ENCODE assay signal across 12 cellular contexts in the genomic region with DNA sequence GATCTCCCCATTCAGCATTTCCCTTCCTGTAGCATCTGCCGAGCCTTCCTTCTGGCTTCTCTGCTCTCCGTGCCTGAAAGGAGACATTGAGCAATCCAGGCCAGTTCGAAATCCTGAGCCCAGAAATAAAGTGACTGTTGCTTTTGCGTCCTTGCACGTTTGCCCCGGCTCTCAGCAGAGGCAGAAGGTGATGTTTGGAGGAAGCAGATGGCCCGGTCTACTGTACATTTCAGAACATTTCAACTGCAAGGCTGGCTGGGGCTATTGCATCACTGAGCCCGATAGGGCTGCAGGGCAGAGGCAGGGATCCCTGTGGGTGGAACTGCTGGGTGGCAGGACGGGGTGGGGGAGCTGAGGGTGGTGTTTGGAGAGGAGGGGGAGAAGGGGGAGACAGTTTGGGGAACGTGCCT. TPM values are rescaled to one million over a fixed set of nuclear protein-coding genes. Genes with fewer than 3 reads are reported as not detected.
A peak's percentile ranks its signal among the peaks of the same experiment; 100 is the strongest.
DNase-seq lines count a peak whose midpoint lies in the region; ATAC-seq and TF ChIP-seq lines count a peak whose summit lies in the region.
"Had no signal": no experiment of that assay in that cellular context is flagged by ENCODE, and none has a peak within 500 bp of the region (broad histone marks: within the 10 kb centered on the region; RNA-seq: fewer than 3 reads in every experiment).

No MANE protein-coding gene starts in this region.

- peak in 1 of 2 donors; percentile 41 for TF ChIP-seq RAD21 in liver (IDR thresholded peaks at IDR 0.05)

- no peaks in the 10 kb centered on the region for H3K9me3 ChIP-seq in liver (ENCODE audit: control insufficient read depth in 4 of 4, low read length in 3 of 4)
- H3K9me3 ChIP-seq in prostate gland: no peaks in the 10 kb centered on the region

- peak overlapping the region; percentile 20 for H3K4me3 Mint-ChIP-seq in activated T-helper 1 cell treated with anti-CD3 and anti-CD28 coated beads, Interleukin-12 subunit alpha, Interleukin-12 subunit beta, Interleukin-2, Interleukin-4 antibody, amounts not matched to agents 30 ng/mL and 10 ng/mL and 1 ng/mL, durations not matched to agents 14 hours and 24 hours and 36 hours
- H3K4me3 Mint-ChIP-seq: CD4-positive, alpha-beta T cell had no signal

- no peak overlapping the region for H3K4me3 ChIP-seq in liver (ENCODE audit: low read depth in 1 of 3, low read length in 3 of 3)
- H3K4me3 ChIP-seq in prostate gland: no peak overlapping the region

- H3K9ac ChIP-seq in liver (ENCODE audit: low read depth in 1 of 2, low read length in 2 of 2): no peak overlapping the region

- H3K27me3 Mint-ChIP-seq in activated T-helper 1 cell treated with anti-CD3 and anti-CD28 coated beads, Interleukin-12 subunit alpha, Interleukin-12 subunit beta, Interleukin-2, Interleukin-4 antibody, amounts not matched to agents 30 ng/mL and 10 ng/mL and 1 ng/mL, durations not matched to agents 14 hours and 24 hours and 36 hours (ENCODE audit: insufficient read depth): peaks cover 13% of the 10 kb centered on the region
- H3K27me3 Mint-ChIP-seq: CD4-positive, alpha-beta T cell had no signal

- H3K27ac ChIP-seq in liver (ENCODE audit: low read depth in 1 of 2, low read length in 2 of 2) (no peak overlapping the region), prostate gland (no peak overlapping the region)

- peaks cover 5% of the 10 kb centered on the region for H3K36me3 Mint-ChIP-seq in activated T-helper 1 cell treated with anti-CD3 and anti-CD28 coated beads, Interleukin-12 subunit alpha, Interleukin-12 subunit beta, Interleukin-2, Interleukin-4 antibody, amounts not matched to agents 30 ng/mL and 10 ng/mL and 1 ng/mL, durations not matched to agents 14 hours and 24 hours and 36 hours (ENCODE audit: low read depth)

- peaks cover 38% of the 10 kb centered on the region for H3K4me1 Mint-ChIP-seq in activated T-helper 1 cell treated with anti-CD3 and anti-CD28 coated beads, Interleukin-12 subunit alpha, Interleukin-12 subunit beta, Interleukin-2, Interleukin-4 antibody, amounts not matched to agents 30 ng/mL and 10 ng/mL and 1 ng/mL, durations not matched to agents 14 hours and 24 hours and 36 hours (ENCODE audit: low read depth)

- TF ChIP-seq CTCF in liver (IDR thresholded peaks at IDR 0.05; ENCODE audit: low read depth, low read length, missing input control) (no peak), prostate gland (IDR thresholded peaks at IDR 0.05) (no peak)

- WGBS in liver: 23% methylated on average over 10 of the region's 10 CpGs
- WGBS in prostate gland: 48% methylated on average over 10 of the region's 10 CpGs

- no peak overlapping the region for H3K27ac Mint-ChIP-seq in activated T-helper 1 cell treated with anti-CD3 and anti-CD28 coated beads, Interleukin-12 subunit alpha, Interleukin-12 subunit beta, Interleukin-2, Interleukin-4 antibody, amounts not matched to agents 30 ng/mL and 10 ng/mL and 1 ng/mL, durations not matched to agents 14 hours and 24 hours and 36 hours
- H3K27ac Mint-ChIP-seq: CD4-positive, alpha-beta T cell had no signal

- DNase-seq in AG08395 (ENCODE audit: low spot score): peak; percentile 52
- peak; percentile 29 for DNase-seq in HCEC 1CT
- no peak for DNase-seq in activated T-helper 1 cell treated with anti-CD3 and anti-CD28 coated beads, Interleukin-12 subunit alpha, Interleukin-12 subunit beta, Interleukin-2, Interleukin-4 antibody, amounts not matched to agents 30 ng/mL and 10 ng/mL and 1 ng/mL, durations not matched to agents 14 hours and 24 hours and 36 hours (ENCODE audit: low spot score)
- no peak for DNase-seq in HT-29 (ENCODE audit: low spot score)
- no peak for DNase-seq in prostate gland (ENCODE audit: low spot score)
- DNase-seq: CD4-positive, alpha-beta T cell; effector memory CD4-positive, alpha-beta T cell; MM.1S; PC-3 had no signal

- H3K9me3 Mint-ChIP-seq in activated T-helper 1 cell treated with anti-CD3 and anti-CD28 coated beads, Interleukin-12 subunit alpha, Interleukin-12 subunit beta, Interleukin-2, Interleukin-4 antibody, amounts not matched to agents 30 ng/mL and 10 ng/mL and 1 ng/mL, durations not matched to agents 14 hours and 24 hours and 36 hours: no peaks in the 10 kb centered on the region
- H3K9me3 Mint-ChIP-seq: CD4-positive, alpha-beta T cell had no signal

- ATAC-seq in HG03097 (IDR thresholded peaks at IDR 0.05; ENCODE audit: low FRiP score, unreplicated experiment): no peak
- ATAC-seq in HG02623 (IDR thresholded peaks at IDR 0.05; ENCODE audit: unreplicated experiment): no peak
- ATAC-seq: PC-3 had no signal

- intact Hi-C loops in activated T-helper 1 cell treated with anti-CD3 and anti-CD28 coated beads, Interleukin-12 subunit alpha, Interleukin-12 subunit beta, Interleukin-2, Interleukin-4 antibody, amounts not matched to agents 30 ng/mL and 10 ng/mL and 1 ng/mL, durations not matched to agents 14 hours and 24 hours and 36 hours (cut with micrococcal nuclease): no loop called here
- intact Hi-C loops in prostate gland (cut with DNase I): no loop called here

- peaks cover 0 to 15% (median 6%) of the 10 kb centered on the region in 4 donors for H3K4me1 ChIP-seq in liver (ENCODE audit: control insufficient read depth in 4 of 4, insufficient read depth in 4 of 4, low read length in 3 of 4)
- no peaks in the 10 kb centered on the region for H3K4me1 ChIP-seq in prostate gland (replicated peaks)

- H3K36me3 ChIP-seq in liver (ENCODE audit: control insufficient read depth in 4 of 4, insufficient read depth in 3 of 4, low read depth in 1 of 4, low read length in 3 of 4) (no peaks in the 10 kb centered on the region), prostate gland (no peaks in the 10 kb centered on the region)

- no peak for TF ChIP-seq POLR2A in prostate gland (IDR thresholded peaks at IDR 0.05)

- H3K27me3 ChIP-seq in liver (ENCODE audit: control insufficient read depth in 4 of 4, insufficient read depth in 4 of 4, low read length in 3 of 4) (no peaks in the 10 kb centered on the region), prostate gland (replicated peaks; ENCODE audit: insufficient read depth) (peaks cover 8% of the 10 kb centered on the region)

TF ChIP-seq in liver, 16 proteins besides CTCF, POLR2A, EP300 and RAD21:
- TF ChIP-seq, protein P1, sequence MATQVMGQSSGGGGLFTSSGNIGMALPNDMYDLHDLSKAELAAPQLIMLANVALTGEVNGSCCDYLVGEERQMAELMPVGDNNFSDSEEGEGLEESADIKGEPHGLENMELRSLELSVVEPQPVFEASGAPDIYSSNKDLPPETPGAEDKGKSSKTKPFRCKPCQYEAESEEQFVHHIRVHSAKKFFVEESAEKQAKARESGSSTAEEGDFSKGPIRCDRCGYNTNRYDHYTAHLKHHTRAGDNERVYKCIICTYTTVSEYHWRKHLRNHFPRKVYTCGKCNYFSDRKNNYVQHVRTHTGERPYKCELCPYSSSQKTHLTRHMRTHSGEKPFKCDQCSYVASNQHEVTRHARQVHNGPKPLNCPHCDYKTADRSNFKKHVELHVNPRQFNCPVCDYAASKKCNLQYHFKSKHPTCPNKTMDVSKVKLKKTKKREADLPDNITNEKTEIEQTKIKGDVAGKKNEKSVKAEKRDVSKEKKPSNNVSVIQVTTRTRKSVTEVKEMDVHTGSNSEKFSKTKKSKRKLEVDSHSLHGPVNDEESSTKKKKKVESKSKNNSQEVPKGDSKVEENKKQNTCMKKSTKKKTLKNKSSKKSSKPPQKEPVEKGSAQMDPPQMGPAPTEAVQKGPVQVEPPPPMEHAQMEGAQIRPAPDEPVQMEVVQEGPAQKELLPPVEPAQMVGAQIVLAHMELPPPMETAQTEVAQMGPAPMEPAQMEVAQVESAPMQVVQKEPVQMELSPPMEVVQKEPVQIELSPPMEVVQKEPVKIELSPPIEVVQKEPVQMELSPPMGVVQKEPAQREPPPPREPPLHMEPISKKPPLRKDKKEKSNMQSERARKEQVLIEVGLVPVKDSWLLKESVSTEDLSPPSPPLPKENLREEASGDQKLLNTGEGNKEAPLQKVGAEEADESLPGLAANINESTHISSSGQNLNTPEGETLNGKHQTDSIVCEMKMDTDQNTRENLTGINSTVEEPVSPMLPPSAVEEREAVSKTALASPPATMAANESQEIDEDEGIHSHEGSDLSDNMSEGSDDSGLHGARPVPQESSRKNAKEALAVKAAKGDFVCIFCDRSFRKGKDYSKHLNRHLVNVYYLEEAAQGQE (IDR thresholded peaks at IDR 0.05): no peak
- TF ChIP-seq RXRA (IDR thresholded peaks at IDR 0.05): peak in 1 of 2 donors; percentile 10
- peak; percentile 30 for TF ChIP-seq SP1 (IDR thresholded peaks at IDR 0.05)
- TF ChIP-seq, protein P2, sequence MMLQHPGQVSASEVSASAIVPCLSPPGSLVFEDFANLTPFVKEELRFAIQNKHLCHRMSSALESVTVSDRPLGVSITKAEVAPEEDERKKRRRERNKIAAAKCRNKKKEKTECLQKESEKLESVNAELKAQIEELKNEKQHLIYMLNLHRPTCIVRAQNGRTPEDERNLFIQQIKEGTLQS (IDR thresholded peaks at IDR 0.05): peak; percentile 59
- no peak for TF ChIP-seq EGR1 (IDR thresholded peaks at IDR 0.05; ENCODE audit: low read depth in 2 of 2)

RNA-seq across cellular contexts. Expression of a gene that starts 29.5 kb away (rescaled TPM):
- total RNA-seq in activated T-helper 1 cell treated with anti-CD3 and anti-CD28 coated beads, Interleukin-12 subunit alpha, Interleukin-12 subunit beta, Interleukin-2, Interleukin-4 antibody, amounts not matched to agents 30 ng/mL and 10 ng/mL and 1 ng/mL, durations not matched to agents 14 hours and 24 hours and 36 hours: 158 and 166 TPM in 2 replicates
- total RNA-seq in liver (10 to 100 TPM; 17.1 to 25.8 TPM), prostate gland (10 to 100 TPM in 1 of 2 donors, 1 to 10 TPM in 1; 1.8 to 21.2 TPM)
- 1 to 10 TPM; 5.1 to 7.6 TPM for polyA plus RNA-seq in liver
- total RNA-seq in HT-29 (2014; rRNA removed; shearing (Covaris generic)): 0.23 TPM in 1 of 2 replicates, not detected in the other
- total RNA-seq: PC-3 had no signal

Comparison
In these comparisons a context has a peak if more than half of its experiments do, and no peak if none do; other contexts are left out.
1. DNase-seq: peak in AG08395 (single experiment) and HCEC 1CT (single experiment); none in activated T-helper 1 cell treated with anti-CD3 and anti-CD28 coated beads, Interleukin-12 subunit alpha, Interleukin-12 subunit beta, Interleukin-2, Interleukin-4 antibody, amounts not matched to agents 30 ng/mL and 10 ng/mL and 1 ng/mL, durations not matched to agents 14 hours and 24 hours and 36 hours (single experiment), HT-29 (single experiment) and prostate gland (single experiment).